Comparison of ENCODE assay signal across 8 cellular contexts in the genomic region with DNA sequence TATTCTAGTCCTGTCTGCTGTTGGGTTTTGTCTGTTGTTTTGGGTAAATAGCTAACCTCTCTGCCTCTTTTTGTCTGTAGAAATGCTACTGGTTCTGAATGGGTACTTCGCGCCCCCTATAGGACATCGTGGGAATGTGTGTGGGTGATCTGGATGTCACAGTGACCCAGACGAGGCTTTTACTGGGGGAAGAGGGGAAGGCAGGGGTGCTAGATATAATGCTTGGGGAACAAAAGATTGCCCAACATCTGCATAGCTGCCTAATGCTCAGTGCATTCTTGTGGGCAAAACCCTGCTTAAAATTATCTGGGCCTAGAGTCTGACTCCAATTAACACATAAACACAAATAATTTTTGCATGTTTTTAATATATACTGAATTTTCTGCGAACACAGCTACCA. TPM values are rescaled to one million over a fixed set of nuclear protein-coding genes. Genes with fewer than 3 reads are reported as not detected.
A peak's percentile ranks its signal among the peaks of the same experiment; 100 is the strongest.
DNase-seq lines count a peak whose midpoint lies in the region; ATAC-seq and TF ChIP-seq lines count a peak whose summit lies in the region.

No MANE protein-coding gene starts in this region.

- 17% methylated on average over 5 of the region's 5 CpGs for WGBS in right lobe of liver (ENCODE audit: insufficient coverage, low coverage, low lambda C conversion rate, missing lambda C conversion rate)

- no peak overlapping the region for H3K4me3 ChIP-seq in right lobe of liver

- TF ChIP-seq POLR2A in right lobe of liver (IDR thresholded peaks at IDR 0.05) = no peak

- intact Hi-C loops in right lobe of liver (cut with DNase I) = loop anchor here in 1 of 2 donors (10.0 kb wide), 1 partner anchor 51 kb away; no protein-coding TSS in a partner anchor

- ATAC-seq in HG02943 (IDR thresholded peaks at IDR 0.05; ENCODE audit: low read depth, unreplicated experiment) (peak; percentile 41), right lobe of liver (peak; percentile 20 to 48 (median 36)), HG03460 (IDR thresholded peaks at IDR 0.05; ENCODE audit: unreplicated experiment) (no peak)

- peak; percentile 83 for TF ChIP-seq CTCF in GM12874 (IDR thresholded peaks at IDR 0.05; ENCODE audit: insufficient read depth, low read depth, low read length)
- TF ChIP-seq CTCF in right lobe of liver (IDR thresholded peaks at IDR 0.05) = peak; percentile 74 to 77 (median 76)

- peaks cover 0 to 95% (median 40%) of the 10 kb centered on the region in 4 donors for H3K4me1 ChIP-seq in right lobe of liver

- no peak overlapping the region for H3K27ac ChIP-seq in right lobe of liver

- H3K36me3 ChIP-seq in right lobe of liver = no peaks in the 10 kb centered on the region

- DNase-seq in NCI-H226 (peak; percentile 42), cerebellar cortex (ENCODE audit: low spot score) (peak; percentile 61), right lobe of liver (peak in 2 of 3 donors; percentile 49 to 68)
- DNase-seq in activated CD4-positive, CD25-positive, alpha-beta regulatory T cell (lab: John Stamatoyannopoulos, UW) = peak; percentile 21 to 50 (median 39)
- DNase-seq in stimulated activated CD8-positive, alpha-beta memory T cell treated with anti-CD3 and anti-CD28 coated beads, Interleukin-15, amount 100 ng/mL, for 1 hour (ENCODE audit: low read depth) = peak; percentile 49

- H3K27me3 ChIP-seq in right lobe of liver = no peaks in the 10 kb centered on the region

- H3K9me3 ChIP-seq in right lobe of liver = no peaks in the 10 kb centered on the region

RNA-seq across cellular contexts. Expression of gene BMAL1, which starts 57.7 kb away (rescaled TPM):
- 10 to 100 TPM in 5 of 6 experiments, 1 to 10 TPM in 1; 9.9 to 38.0 (median 12.9) TPM for total RNA-seq in right lobe of liver
